ENCODE assay signal across 20 cellular contexts in the genomic region with DNA sequence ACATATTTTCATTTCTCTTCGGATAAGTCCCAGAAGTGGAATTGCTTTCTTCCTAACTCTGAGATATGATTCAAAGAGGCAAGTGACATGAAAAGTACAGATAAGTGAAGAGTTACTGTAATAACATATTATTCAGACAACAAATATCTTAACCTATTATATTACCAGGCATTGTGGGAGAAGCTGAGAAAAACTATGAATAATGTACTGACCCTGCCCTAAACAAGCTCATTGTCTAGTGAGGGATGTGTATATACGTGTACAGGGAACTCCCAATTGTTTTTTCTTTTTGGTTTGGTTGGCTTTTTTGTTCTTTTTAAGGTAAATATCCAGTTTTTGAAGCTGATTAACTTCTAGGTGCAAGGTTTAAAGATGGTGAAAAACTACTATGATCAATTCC. TPM values are rescaled to one million over a fixed set of nuclear protein-coding genes. Genes with fewer than 3 reads are reported as not detected.
DNase-seq lines count a peak whose midpoint lies in the region; ATAC-seq and TF ChIP-seq lines count a peak whose summit lies in the region.
"Had no signal": no experiment of that assay in that cellular context is flagged by ENCODE, and none has a peak within 500 bp of the region (broad histone marks: within the 10 kb centered on the region; RNA-seq: fewer than 3 reads in every experiment).

No MANE protein-coding gene starts in this region.

- H3K27me3 ChIP-seq in A673 (replicated peaks; ENCODE audit: insufficient read depth, low read depth, low read length, poor library complexity) (no peaks in the 10 kb centered on the region), RWPE2 (ENCODE audit: insufficient read depth, poor library complexity, severe bottlenecking) (no peaks in the 10 kb centered on the region)
- H3K27me3 ChIP-seq: BLaER1, SJCRH30 had no signal

- BruUV-seq in A673 (replicated peaks; lab: Mats Ljungman, UMichigan): no TSS peak

- no peak for TF ChIP-seq CTCF in A673 (conservative IDR thresholded peaks at IDR 0.05; ENCODE audit: low read depth, low read length)
- TF ChIP-seq CTCF in RWPE2 (IDR thresholded peaks at IDR 0.05; ENCODE audit: poor library complexity, severe bottlenecking): no peak
- no peak for TF ChIP-seq CTCF in epithelial cell of esophagus (IDR thresholded peaks at IDR 0.05; ENCODE audit: insufficient read depth, low read depth, low read length, missing control alignments)
- TF ChIP-seq CTCF in osteocyte (IDR thresholded peaks at IDR 0.05): no peak
- TF ChIP-seq CTCF in GM13976 (IDR thresholded peaks at IDR 0.05; ENCODE audit: borderline replicate concordance, control extremely low read depth, extremely low read depth, insufficient read depth, missing control alignments): no peak

- H3K4me1 ChIP-seq in A673 (ENCODE audit: insufficient read depth, low read length, poor library complexity, severe bottlenecking) (peaks cover 92% of the 10 kb centered on the region), RWPE2 (ENCODE audit: insufficient read depth, poor library complexity, severe bottlenecking) (peaks cover 8% of the 10 kb centered on the region)
- H3K4me1 ChIP-seq: BLaER1 had no signal

- intact Hi-C loops in A673 (cut with micrococcal nuclease; ENCODE audit: unreplicated experiment): no loop called here

- H3K27ac Mint-ChIP-seq in osteocyte (ENCODE audit: unreplicated experiment): peak overlapping the region; percentile 53
- H3K27ac Mint-ChIP-seq: CD4-positive, alpha-beta T cell had no signal

- ATAC-seq in RWPE2 (ENCODE audit: low read depth): peak; percentile 46; the same call in 1 of the 3 replicates
- ATAC-seq in left lobe of liver: no peak
- ATAC-seq: A549, Panc1 had no signal

- DNase-seq in A673 (ENCODE audit: low spot score) (no peak), RWPE2 (ENCODE audit: low spot score) (no peak), epithelial cell of esophagus (ENCODE audit: low read depth) (peak; percentile 34), osteocyte (ENCODE audit: extremely low spot score, unreplicated experiment) (no peak), GM13976 (ENCODE audit: low spot score) (no peak), left lobe of liver (ENCODE audit: low spot score) (no peak), NCI-H2107 (lab: John Stamatoyannopoulos, UW) (no peak)
- DNase-seq: CD4-positive, alpha-beta T cell; COR-L47; DMS79; Karpas-422; MM.1S; NCI-H1092; NCI-H1436 treated with DMSO at 0.1 percent for 48 hours; NCI-H1930; NCI-H226; SJCRH30 had no signal

- H3K4me1 Mint-ChIP-seq in osteocyte (ENCODE audit: unreplicated experiment): peaks cover 63% of the 10 kb centered on the region

- H3K36me3 ChIP-seq in A673 (ENCODE audit: insufficient read depth, low read length, poor library complexity, severe bottlenecking): no peaks in the 10 kb centered on the region
- peaks cover 40% of the 10 kb centered on the region for H3K36me3 ChIP-seq in RWPE2 (ENCODE audit: low read depth)
- H3K36me3 ChIP-seq: BLaER1 had no signal

- H3K9me3 Mint-ChIP-seq in osteocyte (ENCODE audit: unreplicated experiment): no peaks in the 10 kb centered on the region
- H3K9me3 Mint-ChIP-seq: CD4-positive, alpha-beta T cell had no signal

- CTCF ChIA-PET in A673 (lab: Charles Lee): no interaction called here

- H3K9me3 ChIP-seq in A673 (ENCODE audit: low read depth, low read length, poor library complexity, severe bottlenecking) (no peaks in the 10 kb centered on the region), RWPE2 (ENCODE audit: severe bottlenecking) (peaks cover 3% of the 10 kb centered on the region)
- H3K9me3 ChIP-seq: A549, BLaER1, SJCRH30 had no signal

- no peak overlapping the region for H3K4me3 Mint-ChIP-seq in osteocyte (ENCODE audit: unreplicated experiment)
- H3K4me3 Mint-ChIP-seq: CD4-positive, alpha-beta T cell had no signal

- H3K27ac ChIP-seq in A673 (ENCODE audit: low read depth, low read length, poor library complexity, severe bottlenecking): peak overlapping the region; percentile 5
- no peak overlapping the region for H3K27ac ChIP-seq in RWPE2 (ENCODE audit: poor library complexity, severe bottlenecking)
- H3K27ac ChIP-seq: A549, BLaER1, SJCRH30 had no signal

- in situ Hi-C loops in GM13976 (cut with MboI; ENCODE audit: low sequenced_read_pairs, unreplicated experiment): no loop called here

- POLR2A ChIA-PET in A673 (lab: Charles Lee; ENCODE audit: low non-redundant PET): no interaction called here

- H3K4me3 ChIP-seq in A673 (ENCODE audit: low read depth, low read length, poor library complexity, severe bottlenecking): no peak overlapping the region
- no peak overlapping the region for H3K4me3 ChIP-seq in RWPE2 (ENCODE audit: severe bottlenecking)
- no peak overlapping the region for H3K4me3 ChIP-seq in epithelial cell of esophagus (ENCODE audit: low read length)
- H3K4me3 ChIP-seq: A549, BLaER1, SJCRH30 had no signal

- peaks cover 16% of the 10 kb centered on the region for H3K36me3 Mint-ChIP-seq in osteocyte (ENCODE audit: unreplicated experiment)

- H3K27me3 Mint-ChIP-seq in osteocyte (ENCODE audit: unreplicated experiment): no peaks in the 10 kb centered on the region
- H3K27me3 Mint-ChIP-seq: CD4-positive, alpha-beta T cell had no signal

RNA-seq across cellular contexts. Expression of a gene that starts 26.5 kb away (rescaled TPM):
- total RNA-seq in A673 (2021): 153 and 177 TPM in 2 replicates
- 157 and 165 TPM in 2 replicates for total RNA-seq in osteocyte
- 32.2 TPM for total RNA-seq in left lobe of liver
